Comparison of ENCODE assay signal across 22 cellular contexts in the genomic region with DNA sequence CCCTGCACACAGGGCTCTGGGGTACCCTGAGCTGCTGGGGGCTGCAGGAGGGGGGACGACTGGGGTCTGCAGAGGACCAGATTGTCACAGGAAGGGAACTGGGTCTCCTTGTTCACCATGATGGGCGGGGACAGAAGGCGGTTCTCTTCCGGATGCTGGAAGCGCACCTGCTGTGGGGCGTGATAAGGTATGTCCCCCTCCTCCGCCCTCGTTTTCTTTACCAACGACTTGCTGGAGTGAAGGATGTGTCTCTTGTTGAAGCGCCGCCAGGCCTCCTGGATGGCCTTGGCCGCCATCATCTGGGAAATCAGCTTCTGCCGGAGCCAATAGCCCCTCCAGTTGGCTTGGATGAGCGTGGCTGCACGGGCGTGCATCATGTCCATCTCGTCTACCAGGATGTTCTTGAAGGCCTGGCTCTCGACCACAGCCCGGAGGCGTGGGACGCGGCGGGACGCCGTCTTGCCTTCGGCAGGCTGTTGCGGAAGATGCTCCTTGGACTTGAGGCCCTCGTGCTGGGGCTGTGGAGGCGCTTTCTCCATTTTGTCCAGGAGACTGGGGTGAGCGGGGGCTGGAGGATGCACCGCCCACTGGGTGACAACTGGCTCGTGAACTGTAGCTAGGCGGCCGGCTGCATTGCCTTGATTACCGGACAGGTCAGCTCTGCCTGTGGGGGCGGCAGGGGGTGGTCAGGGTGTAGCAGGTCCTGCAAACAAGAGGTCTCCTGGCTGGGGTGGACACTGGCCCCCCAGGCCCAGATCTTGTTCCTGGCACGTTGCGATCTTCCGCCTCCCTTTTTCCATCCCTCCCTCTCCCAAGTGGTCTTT. TPM values are rescaled to one million over a fixed set of nuclear protein-coding genes. Genes with fewer than 3 reads are reported as not detected.
"Had no signal": no experiment of that assay in that cellular context is flagged by ENCODE, and none has a peak within 500 bp of the region (broad histone marks: within the 10 kb centered on the region; RNA-seq: fewer than 3 reads in every experiment).

No MANE protein-coding gene starts in this region.

- H3K27ac Mint-ChIP-seq: endodermal cell; natural killer cell treated with Interleukin-12 subunit alpha and Interleukin-12 subunit beta and Interleukin-15 and Interleukin-18, amount 100 ng/mL, for 72 hours; progenitor cell of endocrine pancreas had no signal

- H3K27me3 Mint-ChIP-seq: natural killer cell treated with Interleukin-12 subunit alpha and Interleukin-12 subunit beta and Interleukin-15 and Interleukin-18, amount 100 ng/mL, for 72 hours; progenitor cell of endocrine pancreas had no signal

- H3K4me1 Mint-ChIP-seq: endodermal cell had no signal

- FAIRE-seq: endothelial cell of umbilical vein, kidney, pancreas, small intestine had no signal

- H3K9me3 Mint-ChIP-seq: endodermal cell; natural killer cell treated with Interleukin-12 subunit alpha and Interleukin-12 subunit beta and Interleukin-15 and Interleukin-18, amount 100 ng/mL, for 72 hours had no signal

- H3K36me3 ChIP-seq: colonic mucosa had no signal

- H3K36me3 Mint-ChIP-seq: natural killer cell treated with Interleukin-12 subunit alpha and Interleukin-12 subunit beta and Interleukin-15 and Interleukin-18, amount 100 ng/mL, for 72 hours had no signal

- ATAC-seq: foreskin keratinocyte; left ventricle myocardium superior; mucosa of descending colon; natural killer cell treated with Interleukin-12 subunit alpha and Interleukin-12 subunit beta and Interleukin-15 and Interleukin-18, amount 100 ng/mL, for 72 hours; pancreas; right cardiac atrium had no signal

- H3K4me1 ChIP-seq: colonic mucosa, foreskin keratinocyte, pancreas had no signal

- H3K9me3 ChIP-seq: colonic mucosa, mucosa of descending colon, neutrophil, pancreas, stomach, thoracic aorta had no signal

- H3K27ac ChIP-seq: colonic mucosa, foreskin keratinocyte, neutrophil, pancreas, stomach, thoracic aorta had no signal

- H3K4me3 ChIP-seq: colonic mucosa, mucosa of descending colon, pancreas, stomach, thoracic aorta had no signal

- DNase-seq: colonic mucosa; dermis blood vessel endothelial cell; endodermal cell; erythroblast; foreskin keratinocyte; kidney; left cardiac atrium; left ventricle myocardium superior; mucosa of descending colon; right cardiac atrium; small intestine; stimulated activated CD4-positive, alpha-beta T cell treated with anti-CD3 and anti-CD28 coated beads, Interleukin-12 subunit alpha, Interleukin-12 subunit beta, amount 100 ng/mL, for 4 hours; stimulated activated naive CD4-positive, alpha-beta T cell; stomach; substantia nigra; trophoblast cell had no signal

- H3K4me3 Mint-ChIP-seq: endodermal cell; natural killer cell treated with Interleukin-12 subunit alpha and Interleukin-12 subunit beta and Interleukin-15 and Interleukin-18, amount 100 ng/mL, for 72 hours had no signal

- H3K27me3 ChIP-seq: colonic mucosa, foreskin keratinocyte, neutrophil, pancreas, stomach had no signal

RNA-seq across cellular contexts. Expression of a gene that starts 7.2 kb away (rescaled TPM):
- polyA plus RNA-seq: foreskin keratinocyte had no signal

RNA-seq across cellular contexts. Expression of a gene that starts 40.8 kb away (rescaled TPM):
- total RNA-seq: foreskin keratinocyte had no signal
- polyA plus RNA-seq: foreskin keratinocyte had no signal
